In genomic region chr11:130002846-130003716, GRCh38 we compare ENCODE assay signal across 8 cellular contexts. TPM values are rescaled to one million over a fixed set of nuclear protein-coding genes. Genes with fewer than 3 reads are reported as not detected.
A peak's percentile ranks its signal among the peaks of the same experiment; 100 is the strongest.
DNase-seq lines count a peak whose midpoint lies in the region; ATAC-seq and TF ChIP-seq lines count a peak whose summit lies in the region.

No MANE protein-coding gene starts in this region.

- CTCF ChIA-PET in BJ (lab: Yijun Ruan, JAX) = interaction anchor here (0.7 to 1.7 kb wide), 3 partner anchors 48 to 129 kb away, joined by 3 to 6 read pairs (median 3); no protein-coding TSS in a partner anchor

- no peak for TF ChIP-seq CTCF in BJ (IDR thresholded peaks at IDR 0.05; ENCODE audit: insufficient read depth, low read depth, low read length)

- DNase-seq in BJ (ENCODE audit: low read depth) = peak; percentile 92
- DNase-seq in GM19240 (ENCODE audit: insufficient read length, low spot score) = peak; percentile 90
- DNase-seq in NCI-H524 (lab: John Stamatoyannopoulos, UW) = peak; percentile 92 to 97
- peak; percentile 89 for DNase-seq in activated CD4-positive, alpha-beta T cell treated with anti-CD3 and anti-CD28 coated beads for 4 hours
- DNase-seq in kidney glomerular epithelial cell (lab: John Stamatoyannopoulos, UW) = peak; percentile 100
- DNase-seq in stimulated activated CD4-positive, alpha-beta T cell treated with anti-CD3 and anti-CD28 coated beads, Interleukin-15, amount 100 ng/mL, for 48 hours (ENCODE audit: low read depth in 2 of 2) = peak; percentile 78 to 85

- POLR2A ChIA-PET in BJ (lab: Charles Lee) = interaction anchor here (0.5 to 0.9 kb wide), 6 partner anchors 16 to 69 kb away, joined by 3 to 17 read pairs (median 4); partner anchors contain the start of gene APLP2

- H3K36me3 ChIP-seq in BJ (ENCODE audit: control insufficient read depth, insufficient read depth, low read length) = no peaks in the 10 kb centered on the region

- no peaks in the 10 kb centered on the region for H3K27me3 ChIP-seq in BJ (ENCODE audit: control insufficient read depth, insufficient read depth, low read length)

- peak overlapping the region; percentile 71 for H3K4me3 ChIP-seq in BJ (ENCODE audit: low read depth, low read length)

- peak; percentile 77 for ATAC-seq in HG03457 (IDR thresholded peaks at IDR 0.05; ENCODE audit: unreplicated experiment)

- peak overlapping the region; percentile 100 for H3K27ac ChIP-seq in cingulate gyrus (ENCODE audit: low read depth, low read length)

RNA-seq across cellular contexts. Expression of gene PRDM10, which starts 0.4 kb away (rescaled TPM):
- polyA plus RNA-seq in BJ (2011; rRNA removed) = 3.4 and 5.5 TPM in 2 replicates
- polyA minus RNA-seq in BJ (2011; rRNA and poly(A)+ RNA removed) = 10.4 and 11.5 TPM in 2 replicates

Comparison
In these comparisons a context has a peak if more than half of its experiments do, and no peak if none do; other contexts are left out.
1. Peak in every context shown above with its lines: DNase-seq, ATAC-seq, H3K4me3 ChIP-seq and H3K27ac ChIP-seq.